8 cellular contexts compared by ENCODE assay signal in the genomic region with DNA sequence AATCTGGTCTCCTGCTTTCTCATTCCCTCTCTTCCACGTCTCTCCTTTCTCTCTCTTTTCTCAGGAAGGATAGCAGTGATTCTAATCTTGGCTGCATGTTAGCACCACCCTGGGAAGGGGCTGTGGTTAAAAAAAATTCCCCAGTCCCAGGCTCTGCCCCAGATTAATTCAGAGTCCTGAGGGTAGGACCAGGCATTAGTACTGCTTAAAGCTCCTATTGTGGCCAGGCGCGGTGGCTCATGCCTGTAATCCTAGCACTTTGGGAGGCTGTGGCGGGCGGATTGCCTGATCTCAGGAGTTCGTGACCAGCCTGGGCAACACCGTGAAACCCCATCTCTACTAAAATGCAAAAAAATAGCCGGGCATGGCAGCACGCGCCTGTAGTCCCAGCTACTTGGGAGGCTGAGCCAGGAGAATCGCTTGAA. TPM values are rescaled to one million over a fixed set of nuclear protein-coding genes. Genes with fewer than 3 reads are reported as not detected.
DNase-seq lines count a peak whose midpoint lies in the region; ATAC-seq and TF ChIP-seq lines count a peak whose summit lies in the region.

No MANE protein-coding gene starts in this region.

- peaks cover 83% of the 10 kb centered on the region for H3K4me1 Mint-ChIP-seq in stimulated activated naive CD8-positive, alpha-beta T cell treated with anti-CD3 and anti-CD28 coated beads, Interleukin-15, Interleukin-2, amounts not matched to agents 100 ng/mL and 50 ng/mL, for 24 hours (ENCODE audit: low read depth)
- H3K4me1 Mint-ChIP-seq in mesothelial cell of epicardium: peaks cover 56% of the 10 kb centered on the region

- H3K4me3 Mint-ChIP-seq in stimulated activated naive CD8-positive, alpha-beta T cell treated with anti-CD3 and anti-CD28 coated beads, Interleukin-15, Interleukin-2, amounts not matched to agents 100 ng/mL and 50 ng/mL, for 24 hours: peak overlapping the region; percentile 78
- peak overlapping the region; percentile 13 for H3K4me3 Mint-ChIP-seq in mesothelial cell of epicardium

- DNase-seq in stimulated activated naive CD8-positive, alpha-beta T cell treated with anti-CD3 and anti-CD28 coated beads, Interleukin-15, Interleukin-2, amounts not matched to agents 100 U/mL and 50 U/mL, for 24 hours: no peak
- DNase-seq in adrenal gland (peak in 2 of 7 donors; percentile 18 to 22), mesothelial cell of epicardium (ENCODE audit: low spot score in 2 of 2, unreplicated experiment in 2 of 2) (no peak), sciatic nerve (ENCODE audit: low spot score) (no peak), SW 1271 (lab: John Stamatoyannopoulos, UW) (no peak)

- H3K4me3 ChIP-seq in adrenal gland: no peak overlapping the region

- intact Hi-C loops in adrenal gland (cut with DNase I): no loop called here
- intact Hi-C loops in sciatic nerve (cut with DNase I): no loop called here

- 74 to 93% (median 87%) methylated on average over 6 to 11 of the region's 11 CpGs for WGBS in adrenal gland, 4 donors

- no peaks in the 10 kb centered on the region for H3K9me3 Mint-ChIP-seq in stimulated activated naive CD8-positive, alpha-beta T cell treated with anti-CD3 and anti-CD28 coated beads, Interleukin-15, Interleukin-2, amounts not matched to agents 100 ng/mL and 50 ng/mL, for 24 hours
- H3K9me3 Mint-ChIP-seq in mesothelial cell of epicardium: peaks cover 5% of the 10 kb centered on the region

- no peaks in the 10 kb centered on the region for H3K9me3 ChIP-seq in adrenal gland (replicated peaks in 1 of 3)

- H3K36me3 ChIP-seq in adrenal gland (replicated peaks in 1 of 2): no peaks in the 10 kb centered on the region

- TF ChIP-seq POLR2A in adrenal gland (IDR thresholded peaks at IDR 0.05): no peak

- no peaks in the 10 kb centered on the region for H3K36me3 Mint-ChIP-seq in stimulated activated naive CD8-positive, alpha-beta T cell treated with anti-CD3 and anti-CD28 coated beads, Interleukin-15, Interleukin-2, amounts not matched to agents 100 ng/mL and 50 ng/mL, for 24 hours (ENCODE audit: low read depth)
- H3K36me3 Mint-ChIP-seq in mesothelial cell of epicardium: no peaks in the 10 kb centered on the region

- peak overlapping the region; percentile 94 for H3K27ac Mint-ChIP-seq in stimulated activated naive CD8-positive, alpha-beta T cell treated with anti-CD3 and anti-CD28 coated beads, Interleukin-15, Interleukin-2, amounts not matched to agents 100 ng/mL and 50 ng/mL, for 24 hours
- peak overlapping the region; percentile 83 for H3K27ac Mint-ChIP-seq in mesothelial cell of epicardium

- TF ChIP-seq CTCF in adrenal gland (IDR thresholded peaks at IDR 0.05) (no peak), mesothelial cell of epicardium (IDR thresholded peaks at IDR 0.05; ENCODE audit: unreplicated experiment) (no peak)

- no peaks in the 10 kb centered on the region for H3K27me3 ChIP-seq in adrenal gland

- H3K27ac ChIP-seq in adrenal gland: peak overlapping the region; percentile 39 to 90 (median 70)

- peaks cover 10 to 49% of the 10 kb centered on the region in 2 donors for H3K4me1 ChIP-seq in adrenal gland (replicated peaks in 1 of 2)

- no peak for ATAC-seq in stimulated activated naive CD8-positive, alpha-beta T cell treated with anti-CD3 and anti-CD28 coated beads, Interleukin-15, Interleukin-2, amounts not matched to agents 100 U/mL and 50 U/mL, for 24 hours
- ATAC-seq in sciatic nerve (no peak), HG02759 (IDR thresholded peaks at IDR 0.05; ENCODE audit: unreplicated experiment) (no peak), HG02981 (IDR thresholded peaks at IDR 0.05; ENCODE audit: unreplicated experiment) (no peak)

- no peaks in the 10 kb centered on the region for H3K27me3 Mint-ChIP-seq in stimulated activated naive CD8-positive, alpha-beta T cell treated with anti-CD3 and anti-CD28 coated beads, Interleukin-15, Interleukin-2, amounts not matched to agents 100 ng/mL and 50 ng/mL, for 24 hours
- H3K27me3 Mint-ChIP-seq in mesothelial cell of epicardium (ENCODE audit: low read depth): peaks cover 8% of the 10 kb centered on the region

RNA-seq across cellular contexts. Expression of a gene that starts 35.4 kb away (rescaled TPM):
- 10 to 100 TPM; 32.1 to 64.0 (median 55.1) TPM for total RNA-seq in adrenal gland
- polyA plus RNA-seq in adrenal gland: 10 to 100 TPM; 29.9 to 37.5 (median 35.9) TPM
- 93.4 to 97.2 TPM (median 95.6 TPM) in 3 replicates for total RNA-seq in mesothelial cell of epicardium
- total RNA-seq in sciatic nerve: 59.5 TPM
